In genomic region chr2:151771599-151772358, GRCh38 we compare ENCODE assay signal across 1 cellular context.
TF ChIP-seq lines count a peak whose summit lies in the region.

No MANE protein-coding gene starts in this region.

TF ChIP-seq in GM12878, 131 proteins besides CTCF, POLR2A, EP300 and RAD21 (continued from another document):
- peak; percentile 98 for TF ChIP-seq MEF2A (IDR thresholded peaks at IDR 0.05; ENCODE audit: insufficient read depth, low read depth, low read length)
- 0 out of 4 replicates have a peak, but pooled peaks of 1 of the 2 experiments have one; percentile 14 for TF ChIP-seq ETV6 (conservative IDR thresholded peaks at IDR 0.05 in 1 of 2, IDR thresholded peaks at IDR 0.05 in 1 of 2; ENCODE audit: borderline replicate concordance in 1 of 2, low read depth in 1 of 2)
- peak; percentile 73; the same call in 1 of the 3 replicates for TF ChIP-seq POU2F2 (IDR thresholded peaks at IDR 0.05; ENCODE audit: borderline replicate concordance, low read depth, low read length)
- peak; percentile 97 for TF ChIP-seq SPI1 (IDR thresholded peaks at IDR 0.05; ENCODE audit: borderline replicate concordance, insufficient read depth, low read depth, low read length)
- TF ChIP-seq BACH1 (IDR thresholded peaks at IDR 0.05; ENCODE audit: borderline replicate concordance): no peak
- TF ChIP-seq PRDM15 (CRISPR knock-in tag; IDR thresholded peaks at IDR 0.05): no peak
- TF ChIP-seq MTA3 (IDR thresholded peaks at IDR 0.05; ENCODE audit: borderline replicate concordance, low read length): peak; percentile 61; the same call in 1 of the 2 replicates
- no peak for TF ChIP-seq SIX5 (IDR thresholded peaks at IDR 0.05; ENCODE audit: low read depth, low read length, severe bottlenecking)
- peak; percentile 95 for TF ChIP-seq PAX5 (IDR thresholded peaks at IDR 0.05; ENCODE audit: borderline replicate concordance, low read depth, low read length)
- TF ChIP-seq ZNF384 (IDR thresholded peaks at IDR 0.05; ENCODE audit: borderline replicate concordance, low read depth, low read length): peak; percentile 89
- no peak for TF ChIP-seq POLR2AphosphoS5 (IDR thresholded peaks at IDR 0.05; ENCODE audit: low read length)
- no peak for TF ChIP-seq POLR2AphosphoS2 (IDR thresholded peaks at IDR 0.05; ENCODE audit: low read depth, low read length)
- TF ChIP-seq CBX5 (IDR thresholded peaks at IDR 0.05; ENCODE audit: low read depth): no peak
- peak; percentile 47 for TF ChIP-seq JUNB (IDR thresholded peaks at IDR 0.05)
